8 cellular contexts compared by ENCODE assay signal in genomic region chr12:6958609-6959375, GRCh38. TPM values are rescaled to one million over a fixed set of nuclear protein-coding genes. Genes with fewer than 3 reads are reported as not detected.
DNase-seq lines count a peak whose midpoint lies in the region; ATAC-seq and TF ChIP-seq lines count a peak whose summit lies in the region.

No MANE protein-coding gene starts in this region.

- no peak overlapping the region for H3K4me3 Mint-ChIP-seq in glutamatergic neuron (ENCODE audit: unreplicated experiment)

- peaks cover 10% of the 10 kb centered on the region for H3K27me3 Mint-ChIP-seq in glutamatergic neuron (ENCODE audit: unreplicated experiment)

- H3K36me3 Mint-ChIP-seq in glutamatergic neuron (ENCODE audit: unreplicated experiment), result no peaks in the 10 kb centered on the region

- H3K9me3 ChIP-seq in HUES6 (ENCODE audit: control insufficient read depth, insufficient read depth, low read depth, low read length), result no peaks in the 10 kb centered on the region

- H3K27ac ChIP-seq in HUES6 (ENCODE audit: low read depth, low read length), result no peak overlapping the region

- peak; percentile 38 for ATAC-seq in GM19455 (IDR thresholded peaks at IDR 0.05; ENCODE audit: unreplicated experiment)

- DNase-seq in AML-193 (lab: John Stamatoyannopoulos, UW) (peak; percentile 49 to 66), glutamatergic neuron (no peak), NCI-H446 (lab: John Stamatoyannopoulos, UW) (no peak), AG08396 (ENCODE audit: low spot score) (no peak)
- DNase-seq in activated CD4-positive, alpha-beta T cell treated with anti-CD3 and anti-CD28 coated beads, Interleukin-2, amount 50 U/mL, for 48 hours, result peak; percentile 68 to 76
- DNase-seq in stimulated activated naive CD4-positive, alpha-beta T cell treated with Interleukin-2 at 50 U/mL for 16 hours (lab: John Stamatoyannopoulos, UW), result peak; percentile 72

- H3K9ac ChIP-seq in HUES6 (ENCODE audit: low read length), result peak overlapping the region; percentile 10

- TF ChIP-seq CTCF in glutamatergic neuron (IDR thresholded peaks at IDR 0.05; ENCODE audit: partially characterized antibody, unreplicated experiment), result no peak

- peaks cover 9% of the 10 kb centered on the region for H3K9me3 Mint-ChIP-seq in glutamatergic neuron (ENCODE audit: unreplicated experiment)

- peaks cover 23% of the 10 kb centered on the region for H3K4me1 ChIP-seq in HUES6 (ENCODE audit: control insufficient read depth, insufficient read depth, low read length)

- H3K36me3 ChIP-seq in HUES6 (ENCODE audit: control insufficient read depth, insufficient read depth, low read length), result no peaks in the 10 kb centered on the region

- no peaks in the 10 kb centered on the region for H3K27me3 ChIP-seq in HUES6 (ENCODE audit: control insufficient read depth, insufficient read depth, low read length)

- H3K4me3 ChIP-seq in HUES6 (ENCODE audit: low read depth, low read length), result no peak overlapping the region

- peaks cover 3% of the 10 kb centered on the region for H3K4me1 Mint-ChIP-seq in glutamatergic neuron (ENCODE audit: low read depth, unreplicated experiment)

- H3K27ac Mint-ChIP-seq in glutamatergic neuron (ENCODE audit: unreplicated experiment), result peak overlapping the region; percentile 12

RNA-seq across cellular contexts. Expression of gene PTPN6, which starts 7.6 kb away (rescaled TPM):
- 3.8 TPM for total RNA-seq in glutamatergic neuron (ENCODE audit: unreplicated experiment)

RNA-seq across cellular contexts. Expression of gene PHB2, which starts 11.7 kb away (rescaled TPM):
- 200 TPM for total RNA-seq in glutamatergic neuron (ENCODE audit: unreplicated experiment)

RNA-seq across cellular contexts. Expression of gene EMG1, which starts 11.9 kb away (rescaled TPM):
- total RNA-seq in glutamatergic neuron (ENCODE audit: unreplicated experiment), result 24.2 TPM

RNA-seq across cellular contexts. Expression of gene C12orf57, which starts 15.0 kb away (rescaled TPM):
- total RNA-seq in glutamatergic neuron (ENCODE audit: unreplicated experiment), result 184 TPM

RNA-seq across cellular contexts. Expression of gene RNU7-1, which starts 15.2 kb away (rescaled TPM):
- total RNA-seq in glutamatergic neuron (ENCODE audit: unreplicated experiment), result not detected

Comparison
In these comparisons a context has a peak if more than half of its experiments do, and no peak if none do; other contexts are left out.
1. DNase-seq: peak in AML-193 (2 of 2), activated CD4-positive, alpha-beta T cell treated with anti-CD3 and anti-CD28 coated beads, Interleukin-2, amount 50 U/mL, for 48 hours (2 of 2) and stimulated activated naive CD4-positive, alpha-beta T cell treated with Interleukin-2 at 50 U/mL for 16 hours (single experiment); none in glutamatergic neuron (single experiment), NCI-H446 (0 of 2) and AG08396 (single experiment).